Comparison of ENCODE assay signal across 23 cellular contexts in genomic region chr9:107830479-107830878, GRCh38.
"Had no signal": no experiment of that assay in that cellular context is flagged by ENCODE, and none has a peak within 500 bp of the region (broad histone marks: within the 10 kb centered on the region; RNA-seq: fewer than 3 reads in every experiment).

No MANE protein-coding gene starts in this region.

- H3K27ac ChIP-seq: colonic mucosa, coronary artery, dorsolateral prefrontal cortex, epithelial cell of prostate, esophagus muscularis mucosa, esophagus squamous epithelium, foreskin keratinocyte, gastrocnemius medialis, gastroesophageal sphincter, heart left ventricle had no signal

- DNase-seq: colonic mucosa; cortex of kidney; dermis blood vessel endothelial cell; dorsolateral prefrontal cortex; effector CD4-positive, alpha-beta T cell; effector CD8-positive, alpha-beta T cell; effector memory CD4-positive, alpha-beta T cell; effector memory CD8-positive, alpha-beta T cell; endodermal cell; erythroblast; esophagus squamous epithelium; foreskin fibroblast; foreskin keratinocyte; foreskin melanocyte; gastrocnemius medialis; glutamatergic neuron; heart left ventricle had no signal

- H3K4me3 ChIP-seq: colonic mucosa, coronary artery, dorsolateral prefrontal cortex, esophagus muscularis mucosa, esophagus squamous epithelium, gastrocnemius medialis, gastroesophageal sphincter, heart left ventricle had no signal

- ATAC-seq: effector memory CD8-positive, alpha-beta T cell; esophagus mucosa; foreskin keratinocyte; gastrocnemius medialis; gastroesophageal sphincter; heart left ventricle had no signal

- H3K27me3 ChIP-seq: colonic mucosa, dorsolateral prefrontal cortex, esophagus muscularis mucosa, esophagus squamous epithelium, foreskin keratinocyte, gastrocnemius medialis, gastroesophageal sphincter, heart left ventricle had no signal

- H3K4me1 ChIP-seq: esophagus muscularis mucosa, esophagus squamous epithelium, foreskin keratinocyte, gastrocnemius medialis, gastroesophageal sphincter, heart left ventricle had no signal

- H3K9me3 ChIP-seq: colonic mucosa, esophagus muscularis mucosa, esophagus squamous epithelium, gastrocnemius medialis, gastroesophageal sphincter had no signal

- FAIRE-seq: endothelial cell of umbilical vein had no signal

- H3K36me3 ChIP-seq: colonic mucosa, esophagus muscularis mucosa, esophagus squamous epithelium, gastrocnemius medialis, gastroesophageal sphincter, heart left ventricle had no signal
